20 cellular contexts compared by ENCODE assay signal in genomic region chr12:7158866-7159600, GRCh38. TPM values are rescaled to one million over a fixed set of nuclear protein-coding genes. Genes with fewer than 3 reads are reported as not detected.
DNase-seq lines count a peak whose midpoint lies in the region; FAIRE-seq and TF ChIP-seq lines count a peak whose summit lies in the region.
"Had no signal": no experiment of that assay in that cellular context is flagged by ENCODE, and none has a peak within 500 bp of the region (broad histone marks: within the 10 kb centered on the region; RNA-seq: fewer than 3 reads in every experiment).

No MANE protein-coding gene starts in this region.

- H2BK5ac ChIP-seq in H1 (ENCODE audit: low read depth, low read length): no peak overlapping the region

- H3K4me1 ChIP-seq in H1 (replicated peaks in 1 of 4; ENCODE audit: control insufficient read depth in 3 of 4, insufficient read depth in 4 of 4, low read length in 3 of 4): no peaks in the 10 kb centered on the region
- H3K4me1 ChIP-seq in parathyroid adenoma: peaks cover 68% of the 10 kb centered on the region

- DNase-seq in COR-L47 (lab: John Stamatoyannopoulos, UW): peak; percentile 8
- DNase-seq in H4 (ENCODE audit: low spot score): peak; percentile 3
- DNase-seq in H1 (ENCODE audit: low read depth in 1 of 2, low spot score in 2 of 2): no peak
- DNase-seq in cerebellar cortex (ENCODE audit: low spot score): no peak
- no peak for DNase-seq in coronary artery (ENCODE audit: low spot score)
- DNase-seq in OCI-M2 (lab: John Stamatoyannopoulos, UW; ENCODE audit: unreplicated experiment): no peak
- DNase-seq: BE2C; CD4-positive, alpha-beta memory T cell; NCI-H1417; NCI-H2029; NCI-H82; PC-9; SW 1271 had no signal

- H3K9ac ChIP-seq in H1 (replicated peaks in 1 of 4; ENCODE audit: extremely low read depth in 1 of 4, low read depth in 3 of 4, low read length in 3 of 4) (no peak overlapping the region; a peak in 2 of 7 replicates), parathyroid adenoma (no peak overlapping the region)

- POLR2A ChIA-PET in H1 (lab: Charles Lee; ENCODE audit: partially characterized antibody): no interaction called here

- no peak overlapping the region for H3K14ac ChIP-seq in H1 (ENCODE audit: insufficient read length)

- no peak for TF ChIP-seq CTCF in H1 (IDR thresholded peaks at IDR 0.05; ENCODE audit: control extremely low read depth in 1 of 3, insufficient read depth in 1 of 3, low read depth in 1 of 3, low read length in 3 of 3)
- TF ChIP-seq CTCF in parathyroid adenoma (IDR thresholded peaks at IDR 0.05): no peak
- no peak for TF ChIP-seq CTCF in coronary artery (IDR thresholded peaks at IDR 0.05)

- H2BK120ac ChIP-seq in H1 (replicated peaks; ENCODE audit: low read depth, low read length): no peak overlapping the region

- H3K9me3 ChIP-seq in H1 (ENCODE audit: insufficient read depth in 2 of 2, low read depth in 1 of 2, low read length in 1 of 2) (peaks cover 0 to under 1% of the 10 kb centered on the region in 2 experiments; a peak in 1 of 4 replicates), parathyroid adenoma (ENCODE audit: control insufficient read depth, low read length) (no peaks in the 10 kb centered on the region)
- H3K9me3 ChIP-seq: BE2C had no signal

- no peak for FAIRE-seq in H1 (lab: Jason Lieb, UNC)

- no peak overlapping the region for H4K91ac ChIP-seq in H1 (replicated peaks; ENCODE audit: insufficient read length, low read length)

- no peak overlapping the region for H3K23ac ChIP-seq in H1 (ENCODE audit: insufficient read length)

- no peak overlapping the region for H2BK15ac ChIP-seq in H1 (ENCODE audit: low read length)

- H3K4me2 ChIP-seq in H1 (ENCODE audit: insufficient read depth in 1 of 2, low read depth in 2 of 2, low read length in 2 of 2) (no peak overlapping the region), parathyroid adenoma (ENCODE audit: low read length) (no peak overlapping the region)
- H3K4me2 ChIP-seq: GM23338, PC-9 had no signal

- WGBS in H1 (ENCODE audit: extremely low coverage in 1 of 2, insufficient coverage in 1 of 2, insufficient read length in 1 of 2, insufficient replicate concordance in 2 of 2, low coverage in 1 of 2, low lambda C conversion rate in 2 of 2, missing lambda C conversion rate in 1 of 2), 2 experiments: 74% methylated on average over 6 of the region's 7 CpGs; no CpG with 5 or more reads in 1 of the 2 experiments

- H3K27ac ChIP-seq in H1 (ENCODE audit: low read depth, low read length) (no peak overlapping the region), parathyroid adenoma (peak overlapping the region; percentile 15), coronary artery (no peak overlapping the region)
- H3K27ac ChIP-seq: PC-9 had no signal

- no peak overlapping the region for H3K4ac ChIP-seq in H1 (replicated peaks; ENCODE audit: insufficient read length, low read depth, low read length)

- no peak overlapping the region for H2AK5ac ChIP-seq in H1 (ENCODE audit: low read depth, low read length)

- H3K56ac ChIP-seq in H1 (replicated peaks; ENCODE audit: insufficient read length, low read depth, low read length): no peak overlapping the region

- peak overlapping the region; percentile 79; the same call in 1 of the 2 replicates for H4K8ac ChIP-seq in H1 (ENCODE audit: extremely low read depth, insufficient read depth, low read length)

- H3K36me3 ChIP-seq in H1 (ENCODE audit: control insufficient read depth in 2 of 4, insufficient read depth in 4 of 4, low read length in 3 of 4) (no peaks in the 10 kb centered on the region; a peak in 3 of 8 replicates), parathyroid adenoma (ENCODE audit: control insufficient read depth, insufficient read depth, low read length) (no peaks in the 10 kb centered on the region)
- H3K36me3 ChIP-seq: BE2C had no signal

- H2BK20ac ChIP-seq in H1 (ENCODE audit: low read length): no peak overlapping the region

- TF ChIP-seq RAD21 in H1 (IDR thresholded peaks at IDR 0.05 in 1 of 2, conservative IDR thresholded peaks at IDR 0.05 in 1 of 2; ENCODE audit: low read depth in 2 of 2, low read length in 2 of 2): no peak

- no peak overlapping the region for H4K5ac ChIP-seq in H1 (ENCODE audit: insufficient read length, low read depth, low read length)

- no peak overlapping the region for H2AFZ ChIP-seq in H1 (ENCODE audit: low read length)
- no peak overlapping the region for H2AFZ ChIP-seq in parathyroid adenoma
- H2AFZ ChIP-seq: GM23338, PC-9 had no signal

- H3K79me1 ChIP-seq in H1 (ENCODE audit: low read depth, low read length): no peaks in the 10 kb centered on the region; the same call in 1 of the 2 replicates

- H3K23me2 ChIP-seq in H1 (ENCODE audit: low read depth, low read length): no peaks in the 10 kb centered on the region; the same call in 1 of the 2 replicates

- CTCF ChIA-PET in H1 (lab: Charles Lee; ENCODE audit: partially characterized antibody): interaction anchor here (1.1 to 10.0 kb wide), 2 partner anchors 16 to 27 kb away, joined by 3 to 151 read pairs; no protein-coding TSS in a partner anchor

- H3K27me3 ChIP-seq in H1 (replicated peaks in 1 of 4; ENCODE audit: control insufficient read depth in 3 of 4, extremely low read depth in 1 of 4, insufficient read depth in 3 of 4, low read length in 3 of 4) (no peaks in the 10 kb centered on the region; a peak in 1 of 7 replicates), parathyroid adenoma (ENCODE audit: control insufficient read depth, insufficient read depth, low read length) (no peaks in the 10 kb centered on the region)
- H3K27me3 ChIP-seq: BE2C had no signal

- H3K4me3 ChIP-seq in H1 (ENCODE audit: extremely low read depth in 1 of 4, insufficient read depth in 2 of 4, low read depth in 3 of 4, low read length in 4 of 4): no peak overlapping the region
- H3K4me3 ChIP-seq in parathyroid adenoma (ENCODE audit: low read depth, low read length): no peak overlapping the region
- no peak overlapping the region for H3K4me3 ChIP-seq in coronary artery
- H3K4me3 ChIP-seq: GM23338, PC-9 had no signal

- H3K18ac ChIP-seq in H1 (ENCODE audit: extremely low read depth, low read length): no peak overlapping the region

- no peak for TF ChIP-seq POLR2A in H1 (IDR thresholded peaks at IDR 0.05; ENCODE audit: control extremely low read depth in 1 of 2, low read depth in 2 of 2, low read length in 2 of 2)

- no peaks in the 10 kb centered on the region for H4K20me1 ChIP-seq in H1 (replicated peaks in 1 of 2; ENCODE audit: control insufficient read depth in 1 of 2, insufficient read depth in 2 of 2, low read length in 2 of 2)

- H2BK12ac ChIP-seq in H1 (ENCODE audit: low read depth, low read length): no peak overlapping the region

- no peak for TF ChIP-seq EP300 in H1 (IDR thresholded peaks at IDR 0.05; ENCODE audit: borderline replicate concordance in 1 of 2, low read depth in 2 of 2, low read length in 2 of 2)

- H3K79me2 ChIP-seq in H1 (ENCODE audit: control insufficient read depth in 1 of 2, insufficient read depth in 2 of 2, low read length in 2 of 2): no peaks in the 10 kb centered on the region
- peaks cover 3% of the 10 kb centered on the region for H3K79me2 ChIP-seq in parathyroid adenoma

TF ChIP-seq in H1, 55 proteins besides CTCF, POLR2A, EP300 and RAD21 (continues in another document):
- no peak for TF ChIP-seq JUND (IDR thresholded peaks at IDR 0.05; ENCODE audit: low read length)

RNA-seq across cellular contexts. Expression of gene CLSTN3, which starts 28.9 kb away (rescaled TPM):
- total RNA-seq in H4 (2014; rRNA removed; shearing (Covaris generic)): 40.1 and 60.6 TPM in 2 replicates
- total RNA-seq in H1 (2021; fragmentation: NEBNext Ultra II Directional; extraction: Animal tissue kit (Norgen Biotek cat#: 25700)): 19.9 and 20.4 TPM in 2 replicates
- polyA plus RNA-seq in H1 (2011; rRNA removed): 26.3 and 43.9 TPM in 2 replicates
- polyA plus RNA-seq in H1 (2011; cell fraction: cytosol; rRNA removed): 29.3 TPM
- 56.8 TPM for polyA plus RNA-seq in H1 (2011; cell fraction: nucleus; rRNA removed)
- 13.4 to 23.8 TPM (median 20.6 TPM) in 4 replicates for polyA plus RNA-seq in H1 (2012, experiment 1 of 2)
- 16.7 TPM for polyA plus RNA-seq in H1 (2012, experiment 2 of 2)
- 41.1 TPM for polyA plus RNA-seq in H1 (2013, experiment 1 of 2)
- 32.6 TPM for polyA plus RNA-seq in H1 (2013, experiment 2 of 2)
- 41.2 and 41.6 TPM in 2 replicates for polyA minus RNA-seq in H1 (2011; rRNA and poly(A)+ RNA removed)
- polyA minus RNA-seq in H1 (2011; cell fraction: cytosol; rRNA and poly(A)+ RNA removed): 27.0 TPM
- 31.5 TPM for polyA minus RNA-seq in H1 (2011; cell fraction: nucleus; rRNA and poly(A)+ RNA removed)

RNA-seq across cellular contexts. Expression of gene RBP5, which starts 30.3 kb away (rescaled TPM):
- 0.88 TPM in 1 of 2 replicates, not detected in the other for total RNA-seq in H4 (2014; rRNA removed; shearing (Covaris generic))
- 0.67 and 1.9 TPM in 2 replicates for total RNA-seq in H1 (2021; fragmentation: NEBNext Ultra II Directional; extraction: Animal tissue kit (Norgen Biotek cat#: 25700))
- 1.1 and 1.2 TPM in 2 replicates for polyA plus RNA-seq in H1 (2011; rRNA removed)
- 2.9 TPM for polyA plus RNA-seq in H1 (2011; cell fraction: cytosol; rRNA removed)
- 6.5 TPM for polyA plus RNA-seq in H1 (2011; cell fraction: nucleus; rRNA removed)
- polyA plus RNA-seq in H1 (2012, experiment 1 of 2): 1.5 to 3.5 TPM (median 2.8 TPM) in 4 replicates
- 0.70 TPM for polyA plus RNA-seq in H1 (2012, experiment 2 of 2)
- polyA plus RNA-seq in H1 (2013, experiment 1 of 2): 1.1 TPM
- 0.90 TPM for polyA plus RNA-seq in H1 (2013, experiment 2 of 2)
- polyA minus RNA-seq in H1 (2011; rRNA and poly(A)+ RNA removed): 1.4 and 3.5 TPM in 2 replicates
- polyA minus RNA-seq in H1 (2011; cell fraction: cytosol; rRNA and poly(A)+ RNA removed): not detected
- 3.3 TPM for polyA minus RNA-seq in H1 (2011; cell fraction: nucleus; rRNA and poly(A)+ RNA removed)
- total RNA-seq: HT1080, LHCN-M2, NCI-H460, SK-MEL-5 had no signal
- polyA plus RNA-seq: CD4-positive, alpha-beta memory T cell; IgD-negative memory B cell had no signal

RNA-seq across cellular contexts. Expression of gene PEX5, which starts 30.5 kb away (rescaled TPM):
- total RNA-seq in H4 (2014; rRNA removed; shearing (Covaris generic)): 27.6 and 39.2 TPM in 2 replicates
- total RNA-seq in H1 (2021; fragmentation: NEBNext Ultra II Directional; extraction: Animal tissue kit (Norgen Biotek cat#: 25700)): 50.4 and 50.5 TPM in 2 replicates
- polyA plus RNA-seq in H1 (2011; rRNA removed): 16.8 and 24.9 TPM in 2 replicates
- polyA plus RNA-seq in H1 (2011; cell fraction: cytosol; rRNA removed): 24.7 TPM
- polyA plus RNA-seq in H1 (2011; cell fraction: nucleus; rRNA removed): 41.7 TPM
- polyA plus RNA-seq in H1 (2012, experiment 1 of 2): 34.6 to 42.4 TPM (median 38.0 TPM) in 4 replicates
- 22.4 TPM for polyA plus RNA-seq in H1 (2012, experiment 2 of 2)
- polyA plus RNA-seq in H1 (2013, experiment 1 of 2): 15.1 TPM
- polyA plus RNA-seq in H1 (2013, experiment 2 of 2): 14.9 TPM
- polyA minus RNA-seq in H1 (2011; rRNA and poly(A)+ RNA removed): 27.4 and 30.5 TPM in 2 replicates
- polyA minus RNA-seq in H1 (2011; cell fraction: cytosol; rRNA and poly(A)+ RNA removed): 21.2 TPM
- 28.1 TPM for polyA minus RNA-seq in H1 (2011; cell fraction: nucleus; rRNA and poly(A)+ RNA removed)

RNA-seq across cellular contexts. Expression of gene C1RL, which starts 50.0 kb away (rescaled TPM):
- 21.4 and 46.4 TPM in 2 replicates for total RNA-seq in H4 (2014; rRNA removed; shearing (Covaris generic))
- total RNA-seq in H1 (2021; fragmentation: NEBNext Ultra II Directional; extraction: Animal tissue kit (Norgen Biotek cat#: 25700)): 11.4 and 14.7 TPM in 2 replicates
- 15.5 and 16.7 TPM in 2 replicates for polyA plus RNA-seq in H1 (2011; rRNA removed)
- 14.0 TPM for polyA plus RNA-seq in H1 (2011; cell fraction: cytosol; rRNA removed)
- polyA plus RNA-seq in H1 (2011; cell fraction: nucleus; rRNA removed): 18.4 TPM
- 8.1 to 14.1 TPM (median 12.9 TPM) in 4 replicates for polyA plus RNA-seq in H1 (2012, experiment 1 of 2)
- 8.0 TPM for polyA plus RNA-seq in H1 (2012, experiment 2 of 2)
- 11.8 TPM for polyA plus RNA-seq in H1 (2013, experiment 1 of 2)
- polyA plus RNA-seq in H1 (2013, experiment 2 of 2): 16.2 TPM
- polyA minus RNA-seq in H1 (2011; rRNA and poly(A)+ RNA removed): 17.1 and 17.6 TPM in 2 replicates
- polyA minus RNA-seq in H1 (2011; cell fraction: cytosol; rRNA and poly(A)+ RNA removed): 13.9 TPM
- polyA minus RNA-seq in H1 (2011; cell fraction: nucleus; rRNA and poly(A)+ RNA removed): 15.1 TPM

Comparison
In these comparisons a context has a peak if more than half of its experiments do, and no peak if none do; other contexts are left out.
1. DNase-seq: peak in COR-L47 (single experiment) and H4 (single experiment); none in H1 (0 of 2), cerebellar cortex (single experiment), coronary artery (single experiment) and OCI-M2 (single experiment).